Comparison of ENCODE assay signal across 2 cellular contexts in the genomic region with DNA sequence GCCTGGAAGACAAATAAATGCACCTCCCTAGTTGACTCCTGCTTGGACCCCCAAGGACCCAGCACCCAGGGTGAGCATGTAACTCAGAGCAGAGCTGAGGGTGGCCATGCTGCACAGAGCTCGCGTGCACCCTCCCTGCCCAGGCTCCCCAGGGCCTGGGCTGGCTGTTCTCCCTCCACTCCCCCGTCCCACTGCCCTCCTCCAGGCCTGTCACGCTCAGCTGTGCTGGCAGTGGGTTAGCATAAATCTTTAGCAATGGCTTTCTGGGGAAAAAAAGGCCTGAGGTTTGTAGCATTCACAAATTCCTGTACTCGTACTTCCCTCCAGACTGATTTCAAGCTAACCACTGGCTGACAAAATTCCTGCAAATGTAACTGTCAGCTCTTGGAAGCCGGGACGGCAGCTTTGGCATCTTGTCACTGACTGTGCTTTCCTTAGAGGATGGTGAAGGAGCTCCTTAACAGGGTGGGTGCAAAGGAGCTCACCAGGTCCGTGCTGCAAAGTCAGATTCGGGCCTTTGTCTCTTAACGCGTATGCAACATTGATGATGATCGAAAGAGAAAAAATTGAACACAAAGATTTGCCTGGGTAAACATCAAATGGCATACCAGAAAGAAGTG.
TF ChIP-seq lines count a peak whose summit lies in the region.

No MANE protein-coding gene starts in this region.

TF ChIP-seq in HEK293, 187 proteins besides CTCF, POLR2A, EP300 and RAD21:
- TF ChIP-seq ZNF214 (tag by site-specific recombination; IDR thresholded peaks at IDR 0.05; ENCODE audit: borderline replicate concordance) (no peak), ZNF341 (tag by site-specific recombination; IDR thresholded peaks at IDR 0.05; ENCODE audit: low read depth) (peak; percentile 36)

TF ChIP-seq in H1, 55 proteins besides CTCF, POLR2A, EP300 and RAD21:
- TF ChIP-seq KDM5A (IDR thresholded peaks at IDR 0.05; ENCODE audit: low read length) (no peak), POU5F1 (IDR thresholded peaks at IDR 0.05; ENCODE audit: low read depth, low read length) (no peak), YY1 (IDR thresholded peaks at IDR 0.05; ENCODE audit: low read depth, low read length) (no peak), SP1 (IDR thresholded peaks at IDR 0.05; ENCODE audit: low read depth, low read length) (no peak), SP4 (IDR thresholded peaks at IDR 0.05; ENCODE audit: low read length) (no peak), SAP30 (IDR thresholded peaks at IDR 0.05; ENCODE audit: insufficient read depth, insufficient replicate concordance, low read length) (no peak), RNF2 (IDR thresholded peaks at IDR 0.05; ENCODE audit: borderline replicate concordance, low read depth, low read length, missing control alignments, poor library complexity, severe bottlenecking) (no peak), TCF12 (IDR thresholded peaks at IDR 0.05; ENCODE audit: low read depth, low read length) (no peak), HDAC6 (IDR thresholded peaks at IDR 0.05; ENCODE audit: low read depth, low read length) (no peak), SIN3A (conservative IDR thresholded peaks at IDR 0.05 in 1 of 2, IDR thresholded peaks at IDR 0.05 in 1 of 2; ENCODE audit: low read depth in 1 of 2, low read length in 2 of 2) (no peak), PHF8 (conservative IDR thresholded peaks at IDR 0.05; ENCODE audit: low read depth, low read length) (no peak), BRCA1 (IDR thresholded peaks at IDR 0.05; ENCODE audit: low read depth, low read length) (no peak)
- TF ChIP-seq, protein P1, sequence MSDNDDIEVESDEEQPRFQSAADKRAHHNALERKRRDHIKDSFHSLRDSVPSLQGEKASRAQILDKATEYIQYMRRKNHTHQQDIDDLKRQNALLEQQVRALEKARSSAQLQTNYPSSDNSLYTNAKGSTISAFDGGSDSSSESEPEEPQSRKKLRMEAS (IDR thresholded peaks at IDR 0.05), result no peak
- TF ChIP-seq, protein P2, sequence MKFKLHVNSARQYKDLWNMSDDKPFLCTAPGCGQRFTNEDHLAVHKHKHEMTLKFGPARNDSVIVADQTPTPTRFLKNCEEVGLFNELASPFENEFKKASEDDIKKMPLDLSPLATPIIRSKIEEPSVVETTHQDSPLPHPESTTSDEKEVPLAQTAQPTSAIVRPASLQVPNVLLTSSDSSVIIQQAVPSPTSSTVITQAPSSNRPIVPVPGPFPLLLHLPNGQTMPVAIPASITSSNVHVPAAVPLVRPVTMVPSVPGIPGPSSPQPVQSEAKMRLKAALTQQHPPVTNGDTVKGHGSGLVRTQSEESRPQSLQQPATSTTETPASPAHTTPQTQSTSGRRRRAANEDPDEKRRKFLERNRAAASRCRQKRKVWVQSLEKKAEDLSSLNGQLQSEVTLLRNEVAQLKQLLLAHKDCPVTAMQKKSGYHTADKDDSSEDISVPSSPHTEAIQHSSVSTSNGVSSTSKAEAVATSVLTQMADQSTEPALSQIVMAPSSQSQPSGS (IDR thresholded peaks at IDR 0.05; ENCODE audit: low read length), result no peak
